Comparison of ENCODE assay signal across 8 cellular contexts in genomic region chr10:113073549-113074189, GRCh38.
DNase-seq lines count a peak whose midpoint lies in the region; ATAC-seq, FAIRE-seq and TF ChIP-seq lines count a peak whose summit lies in the region.

No MANE protein-coding gene starts in this region.

- FAIRE-seq in K562 (lab: Jason Lieb, UNC) = peak; percentile 86

- TF ChIP-seq EP300 in K562 (IDR thresholded peaks at IDR 0.05; ENCODE audit: low read length) = no peak

- no TSS peak for BruUV-seq in K562 (replicated peaks; lab: Mats Ljungman, UMichigan)

- H3K4me1 ChIP-seq in K562 (replicated peaks in 1 of 2; ENCODE audit: control insufficient read depth in 2 of 2, insufficient read depth in 2 of 2, low read length in 2 of 2) (peaks cover 7 to 9% of the 10 kb centered on the region in 2 experiments; a peak in 4 of 5 replicates), spleen (peaks cover 0 to 9% (median 3%) of the 10 kb centered on the region in 6 donors)

- intact Hi-C loops in K562 (cut with micrococcal nuclease) (no loop called here), spleen (cut with DNase I; ENCODE audit: low total_unique reads) (no loop called here)

- ATAC-seq in K562 (peak; percentile 86), GM21723 (IDR thresholded peaks at IDR 0.05; ENCODE audit: unreplicated experiment) (no peak)

- no peaks in the 10 kb centered on the region for H3K36me3 ChIP-seq in K562 (ENCODE audit: control insufficient read depth, insufficient read depth, low read length)
- peaks cover 0 to 8% (median 0%) of the 10 kb centered on the region in 6 donors for H3K36me3 ChIP-seq in spleen

- 10% methylated on average over 21 of the region's 23 CpGs for WGBS in K562 (ENCODE audit: insufficient coverage, low coverage, missing lambda C conversion rate)
- 76 to 89% (median 88%) methylated on average over 22 to 23 of the region's 23 CpGs for WGBS in spleen, 5 donors

- peak overlapping the region; percentile 89 for H2AFZ ChIP-seq in K562 (ENCODE audit: low read depth, low read length)

- CTCF ChIA-PET in K562 (lab: Yijun Ruan, JAX; ENCODE audit: low intra/inter-chr PET ratio) = no interaction called here

- TF ChIP-seq POLR2A in K562 (conservative IDR thresholded peaks at IDR 0.05) = no peak
- TF ChIP-seq POLR2A in spleen (IDR thresholded peaks at IDR 0.05) = no peak

- no peaks in the 10 kb centered on the region for H4K20me1 ChIP-seq in K562 (replicated peaks; ENCODE audit: control insufficient read depth, insufficient read depth, low read length)

- H3K9me3 ChIP-seq in K562 (replicated peaks; ENCODE audit: control insufficient read depth, insufficient read depth, low read depth, low read length) (no peaks in the 10 kb centered on the region), spleen (no peaks in the 10 kb centered on the region)

- H3K4me2 ChIP-seq in K562 (ENCODE audit: insufficient read depth, low read length) = peak overlapping the region; percentile 55

- H3K27me3 ChIP-seq in K562 (ENCODE audit: control insufficient read depth in 2 of 2, insufficient read depth in 2 of 2, low read length in 2 of 2) (no peaks in the 10 kb centered on the region), spleen (replicated peaks in 1 of 7) (no peaks in the 10 kb centered on the region)

- POLR2A ChIA-PET in K562 (lab: Yijun Ruan, JAX) = interaction anchor here (0.6 to 2.3 kb wide), 4 partner anchors 9 to 418 kb away, joined by 3 to 12 read pairs (median 4); no protein-coding TSS in a partner anchor

- no peak for TF ChIP-seq RAD21 in K562 (CRISPR knock-in tag; conservative IDR thresholded peaks at IDR 0.05 in 1 of 2, IDR thresholded peaks at IDR 0.05 in 1 of 2)

- H3K79me2 ChIP-seq in K562 (ENCODE audit: control insufficient read depth, insufficient read depth, low read length) = no peaks in the 10 kb centered on the region

- DNase-seq in HFF-Myc (ENCODE audit: extremely low read depth, low read depth) (peak; percentile 91), K562 (ENCODE audit: extremely low read depth in 1 of 4, low spot score in 3 of 4) (peak; percentile 28 to 70 (median 34)), islet precursor cell (peak; percentile 100), spleen (peak; percentile 53), OCI-M1 (lab: John Stamatoyannopoulos, UW) (no peak), NCI-H82 treated with DMSO at 0.1 percent for 48 hours (lab: John Stamatoyannopoulos, UW; ENCODE audit: unreplicated experiment) (no peak), NCI-H526 (lab: John Stamatoyannopoulos, UW) (no peak)

- in situ Hi-C loops in K562 (cut with MboI) = no loop called here

- no peak overlapping the region for H3K4me3 ChIP-seq in HFF-Myc (replicated peaks; ENCODE audit: low read depth, low read length)
- H3K4me3 ChIP-seq in K562 = no peak overlapping the region
- H3K4me3 ChIP-seq in spleen = no peak overlapping the region

- peak overlapping the region; percentile 46; the same call in 2 of the 3 replicates for H3K27ac ChIP-seq in K562 (ENCODE audit: extremely low read depth, low read depth, low read length)
- H3K27ac ChIP-seq in spleen = no peak overlapping the region

- H3K9me1 ChIP-seq in K562 (ENCODE audit: control insufficient read depth, insufficient read depth, low read length) = no peaks in the 10 kb centered on the region

- peak overlapping the region in 1 of 2 experiments; percentile 80; a peak in 2 of 4 replicates for H3K9ac ChIP-seq in K562 (ENCODE audit: insufficient read depth in 1 of 2, low read depth in 2 of 2, low read length in 2 of 2)

- TF ChIP-seq CTCF in HFF-Myc (IDR thresholded peaks at IDR 0.05; ENCODE audit: low read depth, low read length, missing control alignments) (no peak), K562 (IDR thresholded peaks at IDR 0.05 in 2 of 3, conservative IDR thresholded peaks at IDR 0.05 in 1 of 3; ENCODE audit: insufficient read depth in 2 of 3, low read depth in 1 of 3, low read length in 3 of 3) (no peak), spleen (IDR thresholded peaks at IDR 0.05 in 8 of 11, conservative IDR thresholded peaks at IDR 0.05 in 3 of 11) (no peak)

TF ChIP-seq in K562, 482 proteins besides CTCF, POLR2A, EP300 and RAD21 (continues in another document):
- TF ChIP-seq TFE3 (CRISPR knock-in tag; IDR thresholded peaks at IDR 0.05) (no peak), ETV5 (CRISPR knock-in tag; IDR thresholded peaks at IDR 0.05; ENCODE audit: low read depth) (peak; percentile 56; the same call in 1 of the 2 replicates), JUND (IDR thresholded peaks at IDR 0.05; ENCODE audit: borderline replicate concordance, low read depth, low read length) (peak; percentile 82; the same call in 1 of the 2 replicates), JUND (tag; IDR thresholded peaks at IDR 0.05; ENCODE audit: borderline replicate concordance, low read depth, low read length) (peak; percentile 75; the same call in 2 of the 3 replicates), CTBP1 (IDR thresholded peaks at IDR 0.05; ENCODE audit: borderline replicate concordance) (peak; percentile 54; the same call in 1 of the 2 replicates), POLR2G (IDR thresholded peaks at IDR 0.05; ENCODE audit: low read depth, low read length) (peak; percentile 61), RHOXF2B (CRISPR knock-in tag; conservative IDR thresholded peaks at IDR 0.05) (no peak), NR2C2 (CRISPR knock-in tag; IDR thresholded peaks at IDR 0.05) (no peak), NR2C2 (tag; IDR thresholded peaks at IDR 0.05) (peak; percentile 58), SMAD4 (CRISPR knock-in tag; conservative IDR thresholded peaks at IDR 0.05) (0 out of 2 replicates have a peak, but pooled peaks have one; percentile 15), CBFA2T3 (IDR thresholded peaks at IDR 0.05) (no peak), ARID1B (IDR thresholded peaks at IDR 0.05) (peak; percentile 31; the same call in 1 of the 2 replicates), PRDM10 (IDR thresholded peaks at IDR 0.05; ENCODE audit: partially characterized antibody) (peak; percentile 47), MYC (IDR thresholded peaks at IDR 0.05; ENCODE audit: low read depth, low read length) (peak; percentile 56), MYC (CRISPR knock-in tag; IDR thresholded peaks at IDR 0.05; ENCODE audit: borderline replicate concordance, low read depth) (no peak), SMARCA4 (IDR thresholded peaks at IDR 0.05) (peak; percentile 29; the same call in 1 of the 2 replicates), ZFX (CRISPR knock-in tag; IDR thresholded peaks at IDR 0.05) (peak; percentile 57; the same call in 1 of the 2 replicates), ILF3 (IDR thresholded peaks at IDR 0.05; ENCODE audit: borderline replicate concordance) (no peak), TCF3 (CRISPR knock-in tag; IDR thresholded peaks at IDR 0.05) (0 out of 2 replicates have a peak, but pooled peaks have one; percentile 6), ZNF23 (CRISPR knock-in tag; IDR thresholded peaks at IDR 0.05) (no peak), NRF1 (conservative IDR thresholded peaks at IDR 0.05 in 1 of 2, IDR thresholded peaks at IDR 0.05 in 1 of 2) (peak; percentile 61 to 68), FOXA3 (CRISPR knock-in tag; conservative IDR thresholded peaks at IDR 0.05 in 1 of 2, IDR thresholded peaks at IDR 0.05 in 1 of 2) (peak; percentile 34 to 74; a peak in 3 of 4 replicates), EP400 (IDR thresholded peaks at IDR 0.05) (peak; percentile 45; the same call in 1 of the 2 replicates), FOSL1 (tag; conservative IDR thresholded peaks at IDR 0.05) (peak; percentile 87), SP1 (CRISPR knock-in tag; IDR thresholded peaks at IDR 0.05) (no peak)

Comparison
In these comparisons a context has a peak if more than half of its experiments do, and no peak if none do; other contexts are left out.
1. DNase-seq: peak in HFF-Myc (single experiment), K562 (4 of 4), islet precursor cell (single experiment) and spleen (single experiment); none in OCI-M1 (single experiment), NCI-H82 treated with DMSO at 0.1 percent for 48 hours (single experiment) and NCI-H526 (0 of 2).